8 cellular contexts compared by ENCODE assay signal in genomic region chr17:42153919-42154491, GRCh38. TPM values are rescaled to one million over a fixed set of nuclear protein-coding genes. Genes with fewer than 3 reads are reported as not detected.
DNase-seq lines count a peak whose midpoint lies in the region; ATAC-seq and TF ChIP-seq lines count a peak whose summit lies in the region.

No MANE protein-coding gene starts in this region.

- H3K4me2 ChIP-seq in hepatocyte (peak overlapping the region; percentile 82), smooth muscle cell (peak overlapping the region; percentile 93)

- no peak for ATAC-seq in stimulated activated naive CD8-positive, alpha-beta T cell treated with anti-CD3 and anti-CD28 coated beads, Interleukin-15, Interleukin-2, amounts not matched to agents 100 U/mL and 50 U/mL, for 24 hours
- no peak for ATAC-seq in HG03521 (IDR thresholded peaks at IDR 0.05; ENCODE audit: unreplicated experiment)

- peaks cover 45% of the 10 kb centered on the region for H3K4me1 Mint-ChIP-seq in stimulated activated naive CD8-positive, alpha-beta T cell treated with anti-CD3 and anti-CD28 coated beads, Interleukin-15, Interleukin-2, amounts not matched to agents 100 ng/mL and 50 ng/mL, for 24 hours (ENCODE audit: low read depth)
- peaks cover 35% of the 10 kb centered on the region for H3K4me1 Mint-ChIP-seq in activated CD4-positive, alpha-beta memory T cell treated with anti-CD3 and anti-CD28 coated beads for 36 hours (ENCODE audit: low read depth)

- CTCF ChIA-PET in activated CD4-positive, alpha-beta memory T cell treated with anti-CD3 and anti-CD28 coated beads for 36 hours (lab: Charles Lee): interaction anchor here (1.0 to 2.8 kb wide), 2 partner anchors 18 to 28 kb away, joined by 3 to 7 read pairs; partner anchors contain the start of gene KCNH4

- peak overlapping the region; percentile 76 for H3K27ac ChIP-seq in hepatocyte
- H3K27ac ChIP-seq in smooth muscle cell (ENCODE audit: low read depth): peak overlapping the region; percentile 74

- 5% methylated on average over 10 of the region's 10 CpGs for WGBS in hepatocyte (ENCODE audit: low lambda C conversion rate, missing lambda C conversion rate)
- 5% methylated on average over 10 of the region's 10 CpGs for WGBS in smooth muscle cell (ENCODE audit: low lambda C conversion rate)

- peaks cover 23% of the 10 kb centered on the region for H4K20me1 ChIP-seq in hepatocyte (ENCODE audit: insufficient read depth, poor library complexity, severe bottlenecking)
- peaks cover 50% of the 10 kb centered on the region for H4K20me1 ChIP-seq in smooth muscle cell (ENCODE audit: low read depth)

- TF ChIP-seq CTCF in hepatocyte (IDR thresholded peaks at IDR 0.05; ENCODE audit: poor library complexity): no peak
- no peak for TF ChIP-seq CTCF in smooth muscle cell (IDR thresholded peaks at IDR 0.05; ENCODE audit: borderline replicate concordance, insufficient read depth, poor library complexity, severe bottlenecking)

- H3K4me3 ChIP-seq in hepatocyte (peak overlapping the region; percentile 38), smooth muscle cell (peak overlapping the region; percentile 86)

- H2AFZ ChIP-seq in hepatocyte (no peak overlapping the region), smooth muscle cell (ENCODE audit: low read depth) (no peak overlapping the region)

- peak overlapping the region; percentile 96 for H3K9ac ChIP-seq in smooth muscle cell (ENCODE audit: low read depth)

- H3K4me1 ChIP-seq in hepatocyte (ENCODE audit: insufficient read depth) (peaks cover 18% of the 10 kb centered on the region), smooth muscle cell (ENCODE audit: low read depth) (peaks cover 6% of the 10 kb centered on the region)

- H3K79me2 ChIP-seq in hepatocyte (peaks cover 57% of the 10 kb centered on the region), smooth muscle cell (ENCODE audit: low read depth) (peaks cover 58% of the 10 kb centered on the region)

- H3K36me3 ChIP-seq in hepatocyte (replicated peaks; ENCODE audit: insufficient read depth, low read depth) (no peaks in the 10 kb centered on the region), smooth muscle cell (ENCODE audit: low read depth) (no peaks in the 10 kb centered on the region)

- peaks cover 4% of the 10 kb centered on the region for H3K36me3 Mint-ChIP-seq in stimulated activated naive CD8-positive, alpha-beta T cell treated with anti-CD3 and anti-CD28 coated beads, Interleukin-15, Interleukin-2, amounts not matched to agents 100 ng/mL and 50 ng/mL, for 24 hours (ENCODE audit: low read depth)
- H3K36me3 Mint-ChIP-seq in activated CD4-positive, alpha-beta memory T cell treated with anti-CD3 and anti-CD28 coated beads for 36 hours: peaks cover 3% of the 10 kb centered on the region

- intact Hi-C loops in activated CD4-positive, alpha-beta memory T cell treated with anti-CD3 and anti-CD28 coated beads for 36 hours (cut with micrococcal nuclease): loop anchor here (2.0 kb wide), 3 partner anchors 21 to 187 kb away; partner anchors contain the start of genes CNP and KCNH4

- H3K27ac Mint-ChIP-seq in stimulated activated naive CD8-positive, alpha-beta T cell treated with anti-CD3 and anti-CD28 coated beads, Interleukin-15, Interleukin-2, amounts not matched to agents 100 ng/mL and 50 ng/mL, for 24 hours: peak overlapping the region; percentile 92
- peak overlapping the region; percentile 80 for H3K27ac Mint-ChIP-seq in activated CD4-positive, alpha-beta memory T cell treated with anti-CD3 and anti-CD28 coated beads for 36 hours

- H3K27me3 ChIP-seq in hepatocyte (no peaks in the 10 kb centered on the region), smooth muscle cell (ENCODE audit: low read depth) (no peaks in the 10 kb centered on the region)

- POLR2A ChIA-PET in activated CD4-positive, alpha-beta memory T cell treated with anti-CD3 and anti-CD28 coated beads for 36 hours (lab: Charles Lee): interaction anchor here (0.6 to 1.3 kb wide), 4 partner anchors 18 to 120 kb away, joined by 3 to 6 read pairs (median 3); no protein-coding TSS in a partner anchor

- no peaks in the 10 kb centered on the region for H3K9me3 ChIP-seq in hepatocyte (ENCODE audit: low read depth)
- no peaks in the 10 kb centered on the region for H3K9me3 ChIP-seq in smooth muscle cell (replicated peaks; ENCODE audit: low read depth)

- H3K9me2 ChIP-seq in hepatocyte (replicated peaks; ENCODE audit: insufficient read depth): no peaks in the 10 kb centered on the region

- H3K27me3 Mint-ChIP-seq in stimulated activated naive CD8-positive, alpha-beta T cell treated with anti-CD3 and anti-CD28 coated beads, Interleukin-15, Interleukin-2, amounts not matched to agents 100 ng/mL and 50 ng/mL, for 24 hours: no peaks in the 10 kb centered on the region
- H3K27me3 Mint-ChIP-seq in activated CD4-positive, alpha-beta memory T cell treated with anti-CD3 and anti-CD28 coated beads for 36 hours: no peaks in the 10 kb centered on the region

- no peaks in the 10 kb centered on the region for H3K9me3 Mint-ChIP-seq in stimulated activated naive CD8-positive, alpha-beta T cell treated with anti-CD3 and anti-CD28 coated beads, Interleukin-15, Interleukin-2, amounts not matched to agents 100 ng/mL and 50 ng/mL, for 24 hours
- H3K9me3 Mint-ChIP-seq in activated CD4-positive, alpha-beta memory T cell treated with anti-CD3 and anti-CD28 coated beads for 36 hours: no peaks in the 10 kb centered on the region

- H3K4me3 Mint-ChIP-seq in stimulated activated naive CD8-positive, alpha-beta T cell treated with anti-CD3 and anti-CD28 coated beads, Interleukin-15, Interleukin-2, amounts not matched to agents 100 ng/mL and 50 ng/mL, for 24 hours: peak overlapping the region; percentile 95
- peak overlapping the region; percentile 86 for H3K4me3 Mint-ChIP-seq in activated CD4-positive, alpha-beta memory T cell treated with anti-CD3 and anti-CD28 coated beads for 36 hours

- DNase-seq in stimulated activated naive CD8-positive, alpha-beta T cell treated with anti-CD3 and anti-CD28 coated beads, Interleukin-15, Interleukin-2, amounts not matched to agents 100 U/mL and 50 U/mL, for 24 hours: no peak
- peak; percentile 20 for DNase-seq in activated CD4-positive, alpha-beta memory T cell treated with anti-CD3 and anti-CD28 coated beads for 36 hours
- peak; percentile 57 for DNase-seq in hepatocyte (ENCODE audit: low spot score)
- DNase-seq in smooth muscle cell (lab: John Stamatoyannopoulos, UW; ENCODE audit: unreplicated experiment): no peak
- DNase-seq in activated gamma-delta T cell treated with Interleukin-2 at 50 U/mL for 16 hours: no peak
- DNase-seq in T1000 (lab: John Stamatoyannopoulos, UW): no peak

- no peaks in the 10 kb centered on the region for H3F3A ChIP-seq in smooth muscle cell (ENCODE audit: low read depth)

RNA-seq across cellular contexts. Expression of gene RAB5C, which starts 0.8 kb away (rescaled TPM):
- 10 to 100 TPM; 47.8 to 52.4 TPM for total RNA-seq in activated CD4-positive, alpha-beta memory T cell treated with anti-CD3 and anti-CD28 coated beads for 36 hours
- 123 and 158 TPM in 2 replicates for total RNA-seq in hepatocyte
- 172 and 184 TPM in 2 replicates for polyA plus RNA-seq in hepatocyte
- 92.8 and 113 TPM in 2 replicates for total RNA-seq in smooth muscle cell
- 152 and 158 TPM in 2 replicates for polyA plus RNA-seq in smooth muscle cell

RNA-seq across cellular contexts. Expression of gene KCNH4, which starts 26.9 kb away (rescaled TPM):
- total RNA-seq in activated CD4-positive, alpha-beta memory T cell treated with anti-CD3 and anti-CD28 coated beads for 36 hours: under 1 TPM; 0.39 to 0.40 TPM
- total RNA-seq in hepatocyte (0.08 and 0.17 TPM in 2 replicates), smooth muscle cell (not detected in 2 replicates)
- polyA plus RNA-seq in hepatocyte (0.12 and 0.23 TPM in 2 replicates), smooth muscle cell (not detected in 2 replicates)

RNA-seq across cellular contexts. Expression of gene HCRT, which starts 31.2 kb away (rescaled TPM):
- total RNA-seq in activated CD4-positive, alpha-beta memory T cell treated with anti-CD3 and anti-CD28 coated beads for 36 hours: not detected
- total RNA-seq in hepatocyte (not detected in 2 replicates), smooth muscle cell (not detected in 2 replicates)
- polyA plus RNA-seq in hepatocyte (not detected in 2 replicates), smooth muscle cell (not detected in 2 replicates)

RNA-seq across cellular contexts. Expression of gene HSPB9, which starts 31.4 kb away (rescaled TPM):
- total RNA-seq in activated CD4-positive, alpha-beta memory T cell treated with anti-CD3 and anti-CD28 coated beads for 36 hours: not detected
- total RNA-seq in hepatocyte (not detected in 2 replicates), smooth muscle cell (not detected in 2 replicates)
- polyA plus RNA-seq in hepatocyte (0.34 and 0.46 TPM in 2 replicates), smooth muscle cell (0.39 and 1.0 TPM in 2 replicates)

RNA-seq across cellular contexts. Expression of gene KAT2A, which starts 32.8 kb away (rescaled TPM):
- total RNA-seq in activated CD4-positive, alpha-beta memory T cell treated with anti-CD3 and anti-CD28 coated beads for 36 hours: 10 to 100 TPM; 38.6 to 41.0 TPM
- total RNA-seq in hepatocyte: 21.7 and 29.2 TPM in 2 replicates
- polyA plus RNA-seq in hepatocyte: 46.7 and 60.2 TPM in 2 replicates
- 15.6 and 17.1 TPM in 2 replicates for total RNA-seq in smooth muscle cell
- polyA plus RNA-seq in smooth muscle cell: 25.3 and 29.5 TPM in 2 replicates

Comparison
In these comparisons a context has a peak if more than half of its experiments do, and no peak if none do; other contexts are left out.
1. DNase-seq: peak in activated CD4-positive, alpha-beta memory T cell treated with anti-CD3 and anti-CD28 coated beads for 36 hours (single experiment) and hepatocyte (single experiment); none in stimulated activated naive CD8-positive, alpha-beta T cell treated with anti-CD3 and anti-CD28 coated beads, Interleukin-15, Interleukin-2, amounts not matched to agents 100 U/mL and 50 U/mL, for 24 hours (single experiment), smooth muscle cell (single experiment), activated gamma-delta T cell treated with Interleukin-2 at 50 U/mL for 16 hours (single experiment) and T1000 (single experiment).